Comparison of ENCODE assay signal across 8 cellular contexts in genomic region chr15:81155375-81156218, GRCh38. TPM values are rescaled to one million over a fixed set of nuclear protein-coding genes. Genes with fewer than 3 reads are reported as not detected.
DNase-seq lines count a peak whose midpoint lies in the region; ATAC-seq and TF ChIP-seq lines count a peak whose summit lies in the region.

No MANE protein-coding gene starts in this region.

- no peak for ATAC-seq in GM18520 (IDR thresholded peaks at IDR 0.05; ENCODE audit: unreplicated experiment)

- no peaks in the 10 kb centered on the region for H3K9me3 ChIP-seq in tibial nerve

- TF ChIP-seq POLR2A in tibial nerve (IDR thresholded peaks at IDR 0.05) = no peak

- H3K4me3 ChIP-seq in brain microvascular endothelial cell (ENCODE audit: low read depth, low read length) = no peak overlapping the region
- no peak overlapping the region for H3K4me3 ChIP-seq in tibial nerve

- WGBS in tibial nerve, 2 donors = 48% methylated on average over 10 of the region's 10 CpGs

- in situ Hi-C loops in GM13976 (cut with MboI; ENCODE audit: low sequenced_read_pairs, unreplicated experiment) = loop anchor here (5.0 kb wide), 1 partner anchor 112 kb away; no protein-coding TSS in a partner anchor
- in situ Hi-C loops in brain microvascular endothelial cell (cut with HindIII; ENCODE audit: low pct_ligation_motif_present, low sequenced_read_pairs) = no loop called here

- TF ChIP-seq CTCF in GM13976 (IDR thresholded peaks at IDR 0.05; ENCODE audit: borderline replicate concordance, control extremely low read depth, extremely low read depth, insufficient read depth, missing control alignments) (peak; percentile 50), brain microvascular endothelial cell (IDR thresholded peaks at IDR 0.05; ENCODE audit: low read depth, low read length, missing control alignments) (peak; percentile 63), tibial nerve (IDR thresholded peaks at IDR 0.05) (peak; percentile 54 to 84 (median 68))

- DNase-seq in AML-193 (lab: John Stamatoyannopoulos, UW) (peak; percentile 54 to 67), GM13976 (ENCODE audit: low spot score) (peak; percentile 53), NCI-H446 treated with DMSO at 0.1 percent for 48 hours (lab: John Stamatoyannopoulos, UW) (peak; percentile 10), brain microvascular endothelial cell (peak; percentile 39), kidney glomerular epithelial cell (lab: John Stamatoyannopoulos, UW) (peak; percentile 35), tibial nerve (ENCODE audit: low spot score in 2 of 2) (peak in 1 of 2 donors; percentile 75), HPDE6-E6E7 (ENCODE audit: extremely low spot score) (no peak)

- no peak overlapping the region for H3K27ac ChIP-seq in brain microvascular endothelial cell
- peak overlapping the region in 2 of 4 donors; percentile 57 to 72 for H3K27ac ChIP-seq in tibial nerve

- H3K36me3 ChIP-seq in brain microvascular endothelial cell (replicated peaks) (no peaks in the 10 kb centered on the region), tibial nerve (no peaks in the 10 kb centered on the region)

- H3K27me3 ChIP-seq in brain microvascular endothelial cell (replicated peaks) (no peaks in the 10 kb centered on the region), tibial nerve (no peaks in the 10 kb centered on the region)

- TF ChIP-seq EP300 in tibial nerve (IDR thresholded peaks at IDR 0.05) = peak in 1 of 2 donors; percentile 48

- peaks cover 0 to 27% (median 2%) of the 10 kb centered on the region in 4 donors for H3K4me1 ChIP-seq in tibial nerve

RNA-seq across cellular contexts. Expression of gene CFAP161, which starts 21.5 kb away (rescaled TPM):
- under 1 TPM in 3 of 4 donors, not detected in 1; 0.39 to 0.90 (median 0.63) TPM for total RNA-seq in tibial nerve

RNA-seq across cellular contexts. Expression of gene IL16, which starts 41.1 kb away (rescaled TPM):
- 10 to 100 TPM; 69.3 to 80.2 (median 75.1) TPM for total RNA-seq in tibial nerve
